Comparison of ENCODE assay signal across 2 cellular contexts in the genomic region with DNA sequence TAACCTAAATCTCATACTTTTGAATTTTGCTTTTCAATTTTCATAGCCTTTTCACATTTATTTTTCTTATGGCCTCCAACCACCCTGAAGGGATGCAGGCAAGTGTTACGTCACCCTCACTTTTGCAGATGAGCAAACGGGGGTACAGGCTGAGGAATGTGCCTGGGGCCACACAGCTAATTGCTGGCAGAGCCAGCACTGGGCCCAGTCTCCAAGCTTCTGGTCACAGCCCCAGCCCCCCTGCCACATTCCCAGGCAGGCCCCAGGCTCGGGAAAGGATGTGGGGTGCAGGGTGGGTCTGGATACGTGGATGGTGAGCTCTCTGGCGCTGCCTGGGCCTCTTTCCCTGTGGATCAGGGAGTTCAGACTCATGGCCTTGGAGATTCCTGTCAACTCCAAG.
TF ChIP-seq lines count a peak whose summit lies in the region.

No MANE protein-coding gene starts in this region.

TF ChIP-seq in HepG2, 621 proteins besides CTCF, POLR2A, EP300 and RAD21 (continued from another document):
- TF ChIP-seq, protein P1, sequence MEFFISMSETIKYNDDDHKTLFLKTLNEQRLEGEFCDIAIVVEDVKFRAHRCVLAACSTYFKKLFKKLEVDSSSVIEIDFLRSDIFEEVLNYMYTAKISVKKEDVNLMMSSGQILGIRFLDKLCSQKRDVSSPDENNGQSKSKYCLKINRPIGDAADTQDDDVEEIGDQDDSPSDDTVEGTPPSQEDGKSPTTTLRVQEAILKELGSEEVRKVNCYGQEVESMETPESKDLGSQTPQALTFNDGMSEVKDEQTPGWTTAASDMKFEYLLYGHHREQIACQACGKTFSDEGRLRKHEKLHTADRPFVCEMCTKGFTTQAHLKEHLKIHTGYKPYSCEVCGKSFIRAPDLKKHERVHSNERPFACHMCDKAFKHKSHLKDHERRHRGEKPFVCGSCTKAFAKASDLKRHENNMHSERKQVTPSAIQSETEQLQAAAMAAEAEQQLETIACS (CRISPR knock-in tag; IDR thresholded peaks at IDR 0.05) = no peak
- no peak for TF ChIP-seq TOE1 (CRISPR knock-in tag; IDR thresholded peaks at IDR 0.05)

TF ChIP-seq in H1, 55 proteins besides CTCF, POLR2A, EP300 and RAD21 (continued from another document):
- no peak for TF ChIP-seq SIX5 (IDR thresholded peaks at IDR 0.05; ENCODE audit: low read depth, low read length)
- TF ChIP-seq, protein P2, sequence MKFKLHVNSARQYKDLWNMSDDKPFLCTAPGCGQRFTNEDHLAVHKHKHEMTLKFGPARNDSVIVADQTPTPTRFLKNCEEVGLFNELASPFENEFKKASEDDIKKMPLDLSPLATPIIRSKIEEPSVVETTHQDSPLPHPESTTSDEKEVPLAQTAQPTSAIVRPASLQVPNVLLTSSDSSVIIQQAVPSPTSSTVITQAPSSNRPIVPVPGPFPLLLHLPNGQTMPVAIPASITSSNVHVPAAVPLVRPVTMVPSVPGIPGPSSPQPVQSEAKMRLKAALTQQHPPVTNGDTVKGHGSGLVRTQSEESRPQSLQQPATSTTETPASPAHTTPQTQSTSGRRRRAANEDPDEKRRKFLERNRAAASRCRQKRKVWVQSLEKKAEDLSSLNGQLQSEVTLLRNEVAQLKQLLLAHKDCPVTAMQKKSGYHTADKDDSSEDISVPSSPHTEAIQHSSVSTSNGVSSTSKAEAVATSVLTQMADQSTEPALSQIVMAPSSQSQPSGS (IDR thresholded peaks at IDR 0.05; ENCODE audit: low read length) = no peak
- TF ChIP-seq POLR2AphosphoS5 (IDR thresholded peaks at IDR 0.05; ENCODE audit: low read depth, low read length) = no peak
- TF ChIP-seq KDM5A (IDR thresholded peaks at IDR 0.05; ENCODE audit: low read length) = no peak
- TF ChIP-seq POU5F1 (IDR thresholded peaks at IDR 0.05; ENCODE audit: low read depth, low read length) = no peak
- no peak for TF ChIP-seq FOSL1 (IDR thresholded peaks at IDR 0.05; ENCODE audit: insufficient read depth, low read depth, low read length)
- no peak for TF ChIP-seq TBP (IDR thresholded peaks at IDR 0.05; ENCODE audit: low read depth, low read length)
- TF ChIP-seq BRCA1 (IDR thresholded peaks at IDR 0.05; ENCODE audit: low read depth, low read length) = no peak
- no peak for TF ChIP-seq SP1 (IDR thresholded peaks at IDR 0.05; ENCODE audit: low read depth, low read length)
- TF ChIP-seq EGR1 (IDR thresholded peaks at IDR 0.05; ENCODE audit: borderline replicate concordance, low read depth, low read length) = no peak
- no peak for TF ChIP-seq PHF8 (conservative IDR thresholded peaks at IDR 0.05; ENCODE audit: low read depth, low read length)
- no peak for TF ChIP-seq CTBP2 (IDR thresholded peaks at IDR 0.05; ENCODE audit: borderline replicate concordance, insufficient read depth, insufficient read length, low read length)
TF ChIP-seq in H1: peak in this region for 0.
